In the genomic region with DNA sequence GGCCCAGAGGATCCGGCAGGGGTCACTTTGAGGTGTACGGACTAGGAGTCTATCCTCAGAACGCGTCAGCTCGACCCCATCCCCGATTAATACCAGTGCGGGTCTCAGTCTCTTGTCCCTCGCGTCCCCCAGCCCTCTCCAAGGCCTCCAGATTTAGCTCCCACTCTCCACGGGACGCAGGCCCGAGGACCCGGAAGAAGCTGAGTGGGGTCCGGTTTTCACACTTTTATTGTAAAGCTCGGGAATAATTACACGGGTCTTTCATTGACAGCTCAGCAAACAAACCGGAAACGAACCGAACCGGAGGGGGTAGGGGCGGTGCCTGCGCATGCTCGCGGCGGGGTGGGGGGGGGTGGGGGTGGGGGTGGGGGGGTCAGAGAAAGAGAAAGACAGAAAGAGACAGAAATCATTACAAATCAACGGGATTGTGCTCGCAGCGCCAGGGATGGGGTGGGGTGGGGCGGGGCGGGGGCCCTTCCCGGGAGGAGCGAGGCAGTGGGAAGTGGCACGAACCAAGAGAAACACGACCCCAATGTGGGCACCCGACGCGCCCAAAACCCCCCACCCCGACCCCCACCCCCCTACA, we compare ENCODE assay signal across 8 cellular contexts. TPM values are rescaled to one million over a fixed set of nuclear protein-coding genes. Genes with fewer than 3 reads are reported as not detected.
DNase-seq lines count a peak whose midpoint lies in the region; ATAC-seq and TF ChIP-seq lines count a peak whose summit lies in the region.

No MANE protein-coding gene starts in this region.

- WGBS in urinary bladder, result under 1% methylated on average over 38 of the region's 38 CpGs

- peak overlapping the region; percentile 90 to 93 (median 92) for H3K4me3 Mint-ChIP-seq in CD4-positive, alpha-beta memory T cell
- H3K4me3 Mint-ChIP-seq in activated T-helper 1 cell treated with anti-CD3 and anti-CD28 coated beads, Interleukin-12 subunit alpha, Interleukin-12 subunit beta, Interleukin-2, Interleukin-4 antibody, amounts not matched to agents 30 ng/mL and 10 ng/mL and 1 ng/mL, durations not matched to agents 14 hours and 24 hours and 36 hours, result peak overlapping the region; percentile 86
- peak overlapping the region; percentile 83 for H3K4me3 Mint-ChIP-seq in nephron progenitor cell

- H3K4me3 ChIP-seq in CD4-positive, alpha-beta memory T cell (ENCODE audit: low read length in 2 of 2), result peak overlapping the region; percentile 83 to 88
- H3K4me3 ChIP-seq in fibroblast of mammary gland (ENCODE audit: control insufficient read depth, low read depth, low read length), result peak overlapping the region; percentile 78
- peak overlapping the region; percentile 68 for H3K4me3 ChIP-seq in urinary bladder (ENCODE audit: low read depth, low read length)

- peak in 3 of 5 donors; percentile 34 to 42 (median 36) for DNase-seq in CD4-positive, alpha-beta memory T cell
- DNase-seq in NCI-H1694 (lab: John Stamatoyannopoulos, UW) (peak; percentile 13), fibroblast of mammary gland (ENCODE audit: low read depth) (peak; percentile 20), nephron progenitor cell (no peak)
- DNase-seq in activated T-helper 1 cell treated with anti-CD3 and anti-CD28 coated beads, Interleukin-12 subunit alpha, Interleukin-12 subunit beta, Interleukin-2, Interleukin-4 antibody, amounts not matched to agents 30 ng/mL and 10 ng/mL and 1 ng/mL, durations not matched to agents 14 hours and 24 hours and 36 hours (ENCODE audit: low spot score), result peak; percentile 11

- CTCF ChIA-PET in CD4-positive, alpha-beta memory T cell (lab: Charles Lee; ENCODE audit: partially characterized antibody), result interaction anchor here (0.6 to 2.9 kb wide), 7 partner anchors 29 to 214 kb away, joined by 3 to 11 read pairs (median 4); partner anchors contain the start of genes HDAC3, PCDH1, RELL2 and RNF14

- H3K4me1 Mint-ChIP-seq in CD4-positive, alpha-beta memory T cell, result peaks cover 5 to 14% (median 9%) of the 10 kb centered on the region in 4 donors
- H3K4me1 Mint-ChIP-seq in activated T-helper 1 cell treated with anti-CD3 and anti-CD28 coated beads, Interleukin-12 subunit alpha, Interleukin-12 subunit beta, Interleukin-2, Interleukin-4 antibody, amounts not matched to agents 30 ng/mL and 10 ng/mL and 1 ng/mL, durations not matched to agents 14 hours and 24 hours and 36 hours (ENCODE audit: low read depth), result peaks cover 17% of the 10 kb centered on the region
- peaks cover 31% of the 10 kb centered on the region for H3K4me1 Mint-ChIP-seq in nephron progenitor cell

- peak overlapping the region; percentile 66 for H3K27ac ChIP-seq in CD4-positive, alpha-beta memory T cell (ENCODE audit: low read depth, low read length)
- peak overlapping the region; percentile 94 for H3K27ac ChIP-seq in urinary bladder (ENCODE audit: low read depth)

- peaks cover 0 to 2% of the 10 kb centered on the region in 2 donors for H3K36me3 Mint-ChIP-seq in CD4-positive, alpha-beta memory T cell
- no peaks in the 10 kb centered on the region for H3K36me3 Mint-ChIP-seq in activated T-helper 1 cell treated with anti-CD3 and anti-CD28 coated beads, Interleukin-12 subunit alpha, Interleukin-12 subunit beta, Interleukin-2, Interleukin-4 antibody, amounts not matched to agents 30 ng/mL and 10 ng/mL and 1 ng/mL, durations not matched to agents 14 hours and 24 hours and 36 hours (ENCODE audit: low read depth)
- H3K36me3 Mint-ChIP-seq in nephron progenitor cell (ENCODE audit: low read depth), result no peaks in the 10 kb centered on the region

- no peaks in the 10 kb centered on the region for H3K9me3 Mint-ChIP-seq in CD4-positive, alpha-beta memory T cell
- no peaks in the 10 kb centered on the region for H3K9me3 Mint-ChIP-seq in activated T-helper 1 cell treated with anti-CD3 and anti-CD28 coated beads, Interleukin-12 subunit alpha, Interleukin-12 subunit beta, Interleukin-2, Interleukin-4 antibody, amounts not matched to agents 30 ng/mL and 10 ng/mL and 1 ng/mL, durations not matched to agents 14 hours and 24 hours and 36 hours
- H3K9me3 Mint-ChIP-seq in nephron progenitor cell, result no peaks in the 10 kb centered on the region

- H3K4me1 ChIP-seq in CD4-positive, alpha-beta memory T cell (ENCODE audit: insufficient read depth, low read length), result peaks cover 9% of the 10 kb centered on the region
- no peaks in the 10 kb centered on the region for H3K4me1 ChIP-seq in urinary bladder (ENCODE audit: insufficient read depth)

- H3K27ac Mint-ChIP-seq in CD4-positive, alpha-beta memory T cell, result peak overlapping the region; percentile 27 to 87 (median 75)
- peak overlapping the region; percentile 86 for H3K27ac Mint-ChIP-seq in activated T-helper 1 cell treated with anti-CD3 and anti-CD28 coated beads, Interleukin-12 subunit alpha, Interleukin-12 subunit beta, Interleukin-2, Interleukin-4 antibody, amounts not matched to agents 30 ng/mL and 10 ng/mL and 1 ng/mL, durations not matched to agents 14 hours and 24 hours and 36 hours
- peak overlapping the region; percentile 72 for H3K27ac Mint-ChIP-seq in nephron progenitor cell

- TF ChIP-seq CTCF in fibroblast of mammary gland (conservative IDR thresholded peaks at IDR 0.05; ENCODE audit: control insufficient read depth, insufficient read depth, low read depth, low read length) (no peak), nephron progenitor cell (IDR thresholded peaks at IDR 0.05) (no peak)

- H3K9me3 ChIP-seq in CD4-positive, alpha-beta memory T cell (ENCODE audit: control insufficient read depth in 1 of 2, low read length in 2 of 2), result no peaks in the 10 kb centered on the region

- intact Hi-C loops in CD4-positive, alpha-beta memory T cell (cut with micrococcal nuclease), result no loop called here
- intact Hi-C loops in activated T-helper 1 cell treated with anti-CD3 and anti-CD28 coated beads, Interleukin-12 subunit alpha, Interleukin-12 subunit beta, Interleukin-2, Interleukin-4 antibody, amounts not matched to agents 30 ng/mL and 10 ng/mL and 1 ng/mL, durations not matched to agents 14 hours and 24 hours and 36 hours (cut with micrococcal nuclease), result no loop called here

- POLR2A ChIA-PET in CD4-positive, alpha-beta memory T cell (lab: Charles Lee; ENCODE audit: partially characterized antibody), result interaction anchor here (0.6 to 2.6 kb wide), 14 partner anchors 9 to 373 kb away, joined by 3 to 24 read pairs (median 10); partner anchors contain the start of genes DELE1, HDAC3, PCDH1 and PCDH12

- peaks cover under 1% of the 10 kb centered on the region in 2 donors for H3K27me3 Mint-ChIP-seq in CD4-positive, alpha-beta memory T cell
- H3K27me3 Mint-ChIP-seq in activated T-helper 1 cell treated with anti-CD3 and anti-CD28 coated beads, Interleukin-12 subunit alpha, Interleukin-12 subunit beta, Interleukin-2, Interleukin-4 antibody, amounts not matched to agents 30 ng/mL and 10 ng/mL and 1 ng/mL, durations not matched to agents 14 hours and 24 hours and 36 hours (ENCODE audit: insufficient read depth), result peaks cover 1% of the 10 kb centered on the region
- H3K27me3 Mint-ChIP-seq in nephron progenitor cell (ENCODE audit: low read depth, poor library complexity), result no peaks in the 10 kb centered on the region

- no peaks in the 10 kb centered on the region for H3K36me3 ChIP-seq in CD4-positive, alpha-beta memory T cell (ENCODE audit: insufficient read depth, low read length)
- H3K36me3 ChIP-seq in urinary bladder (ENCODE audit: insufficient read depth), result no peaks in the 10 kb centered on the region

- peak; percentile 9 for ATAC-seq in GM21390 (IDR thresholded peaks at IDR 0.05; ENCODE audit: unreplicated experiment)
- no peak for ATAC-seq in HG02763 (IDR thresholded peaks at IDR 0.05; ENCODE audit: unreplicated experiment)

- H3K27me3 ChIP-seq in CD4-positive, alpha-beta memory T cell (ENCODE audit: insufficient read depth, low read length), result no peaks in the 10 kb centered on the region

RNA-seq across cellular contexts. Expression of gene PCDH1, which starts 27.9 kb away (rescaled TPM):
- total RNA-seq in CD4-positive, alpha-beta memory T cell, result not detected
- polyA plus RNA-seq in CD4-positive, alpha-beta memory T cell, result not detected
- not detected in 2 replicates for total RNA-seq in activated T-helper 1 cell treated with anti-CD3 and anti-CD28 coated beads, Interleukin-12 subunit alpha, Interleukin-12 subunit beta, Interleukin-2, Interleukin-4 antibody, amounts not matched to agents 30 ng/mL and 10 ng/mL and 1 ng/mL, durations not matched to agents 14 hours and 24 hours and 36 hours
- 21.1 TPM for total RNA-seq in urinary bladder
- 22.5 TPM for polyA plus RNA-seq in urinary bladder

Comparison
In these comparisons a context has a peak if more than half of its experiments do, and no peak if none do; other contexts are left out.
1. RNA of gene PCDH1, which starts 27.9 kb away (total RNA-seq): 21.1 TPM in urinary bladder (single experiment); not detected in activated T-helper 1 cell treated with anti-CD3 and anti-CD28 coated beads, Interleukin-12 subunit alpha, Interleukin-12 subunit beta, Interleukin-2, Interleukin-4 antibody, amounts not matched to agents 30 ng/mL and 10 ng/mL and 1 ng/mL, durations not matched to agents 14 hours and 24 hours and 36 hours and not detected in CD4-positive, alpha-beta memory T cell; every median in the first group is over 10 times any median in the second.
2. Peak in every context shown above with its lines, with median percentiles within 50 percentile points of each other: H3K4me3 ChIP-seq, H3K27ac Mint-ChIP-seq and H3K4me3 Mint-ChIP-seq.